ENCODE assay signal across 17 cellular contexts in genomic region chr17:46198233-46198632, GRCh38.
"Had no signal": no experiment of that assay in that cellular context is flagged by ENCODE, and none has a peak within 500 bp of the region (broad histone marks: within the 10 kb centered on the region; RNA-seq: fewer than 3 reads in every experiment).

No MANE protein-coding gene starts in this region.

- H3K36me3 Mint-ChIP-seq: natural killer cell treated with Interleukin-12 subunit alpha and Interleukin-12 subunit beta and Interleukin-15 and Interleukin-18, amount 100 ng/mL, for 72 hours had no signal

- H3K4me3 Mint-ChIP-seq: activated naive CD4-positive, alpha-beta T cell treated with anti-CD3 and anti-CD28 coated beads for 36 hours; natural killer cell treated with Interleukin-12 subunit alpha and Interleukin-12 subunit beta and Interleukin-15 and Interleukin-18, amount 100 ng/mL, for 72 hours had no signal

- H3K9me3 Mint-ChIP-seq: activated naive CD4-positive, alpha-beta T cell treated with anti-CD3 and anti-CD28 coated beads for 36 hours; natural killer cell treated with Interleukin-12 subunit alpha and Interleukin-12 subunit beta and Interleukin-15 and Interleukin-18, amount 100 ng/mL, for 72 hours had no signal

- H3K36me3 ChIP-seq: adrenal gland, left ventricle myocardium inferior, transverse colon had no signal

- H3K4me3 ChIP-seq: adrenal gland, coronary artery, left ventricle myocardium inferior, skin epidermis, transverse colon had no signal

- H3K9me3 ChIP-seq: adrenal gland, left ventricle myocardium inferior, transverse colon had no signal

- H3K27ac ChIP-seq: adrenal gland, coronary artery, foreskin keratinocyte, skin epidermis, transverse colon had no signal

- H3K27me3 Mint-ChIP-seq: natural killer cell treated with Interleukin-12 subunit alpha and Interleukin-12 subunit beta and Interleukin-15 and Interleukin-18, amount 100 ng/mL, for 72 hours had no signal

- DNase-seq: activated CD4-positive, alpha-beta T cell treated with anti-CD3 and anti-CD28 coated beads, Interleukin-2, amount 50 U/mL, for 1 hour; activated naive CD4-positive, alpha-beta T cell treated with anti-CD3 and anti-CD28 coated beads for 36 hours; activated T-cell treated with anti-CD3 and anti-CD28 coated beads for 4 hours; adrenal gland; central memory CD4-positive, alpha-beta T cell; foreskin keratinocyte; left ventricle myocardium inferior; nucleus accumbens; right cardiac atrium; stimulated activated CD4-positive, alpha-beta T cell treated with anti-CD3 and anti-CD28 coated beads, Interleukin-15, amount 100 ng/mL, for 24 hours; stimulated activated CD4-positive, alpha-beta T cell treated with anti-CD3 and anti-CD28 coated beads, Interleukin-4, amount 100 ng/mL, for 24 hours; stimulated activated naive CD4-positive, alpha-beta T cell treated with Interleukin-2 at 50 U/mL for 16 hours; substantia nigra; transverse colon had no signal

- H3K27me3 ChIP-seq: adrenal gland, foreskin keratinocyte, transverse colon had no signal

- ATAC-seq: foreskin keratinocyte; natural killer cell treated with Interleukin-12 subunit alpha and Interleukin-12 subunit beta and Interleukin-15 and Interleukin-18, amount 100 ng/mL, for 72 hours; right cardiac atrium had no signal
